ENCODE assay signal across 22 cellular contexts in the genomic region with DNA sequence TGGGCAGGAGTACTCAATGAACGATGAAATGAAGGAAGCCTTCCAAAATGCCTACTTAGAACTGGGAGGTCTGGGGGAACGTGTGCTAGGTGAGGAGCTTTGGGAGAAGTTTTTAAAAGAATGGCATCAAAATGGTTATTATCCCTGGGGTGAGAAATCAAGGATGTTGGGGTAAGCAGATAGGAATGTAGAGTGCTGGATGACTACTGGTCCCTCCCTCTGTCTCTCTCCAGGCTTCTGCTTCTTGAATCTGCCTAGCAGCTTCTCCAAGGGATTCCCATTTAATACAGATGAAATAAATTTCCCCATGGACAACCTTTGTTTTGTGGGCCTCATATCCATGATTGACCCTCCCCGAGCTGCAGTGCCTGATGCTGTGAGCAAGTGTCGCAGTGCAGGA. TPM values are rescaled to one million over a fixed set of nuclear protein-coding genes. Genes with fewer than 3 reads are reported as not detected.
A peak's percentile ranks its signal among the peaks of the same experiment; 100 is the strongest.
DNase-seq lines count a peak whose midpoint lies in the region; ATAC-seq, FAIRE-seq and TF ChIP-seq lines count a peak whose summit lies in the region.
"Had no signal": no experiment of that assay in that cellular context is flagged by ENCODE, and none has a peak within 500 bp of the region (broad histone marks: within the 10 kb centered on the region; RNA-seq: fewer than 3 reads in every experiment).

No MANE protein-coding gene starts in this region.

- H3K4me1 ChIP-seq in astrocyte (ENCODE audit: insufficient read depth, low read length) (peaks cover 7% of the 10 kb centered on the region), keratinocyte (ENCODE audit: control insufficient read depth, extremely low read depth, insufficient read depth, low read length) (peaks cover 8% of the 10 kb centered on the region)
- H3K4me1 ChIP-seq: right atrium auricular region had no signal

- DNase-seq in AG08396 (ENCODE audit: low spot score) (peak; percentile 56), HS-5 (ENCODE audit: low read depth) (peak; percentile 35), astrocyte (ENCODE audit: low read depth) (peak; percentile 36), keratinocyte (ENCODE audit: low read depth, low spot score) (no peak), NCI-H345 (lab: John Stamatoyannopoulos, UW) (no peak), SIG-M5 treated with dmso at 0.1 percent for 504 hours (lab: John Stamatoyannopoulos, UW; ENCODE audit: unreplicated experiment) (no peak), activated gamma-delta T cell (lab: John Stamatoyannopoulos, UW) (no peak)
- DNase-seq: activated CD4-positive, alpha-beta T cell treated with anti-CD3 and anti-CD28 coated beads, Interleukin-2, amount 50 U/mL, for 1 hour; activated naive CD4-positive, alpha-beta T cell treated with anti-CD3 and anti-CD28 coated beads, Interleukin-2, amount 50 U/mL, for 16 hours; activated T-cell treated with anti-CD3 and anti-CD28 coated beads, Interleukin-2, amount 50 U/mL, for 24 hours; heart right ventricle; midbrain; NCI-H1105 treated with DMSO at 0.1 percent for 48 hours; PC-9; stimulated activated naive CD8-positive, alpha-beta T cell treated with anti-CD3 and anti-CD28 coated beads, Interleukin-15, amount 100 ng/mL, for 72 hours had no signal

- H3K9me3 ChIP-seq in astrocyte (ENCODE audit: insufficient read depth, low read depth, low read length) (no peaks in the 10 kb centered on the region), keratinocyte (ENCODE audit: control insufficient read depth, low read depth, low read length) (no peaks in the 10 kb centered on the region)
- H3K9me3 ChIP-seq: heart right ventricle, right atrium auricular region had no signal

- H4K20me1 ChIP-seq in astrocyte (ENCODE audit: insufficient read depth, low read length) (no peaks in the 10 kb centered on the region), keratinocyte (ENCODE audit: control insufficient read depth, extremely low read depth, insufficient read depth, low read length) (no peaks in the 10 kb centered on the region)

- no peaks in the 10 kb centered on the region for H3K79me2 ChIP-seq in astrocyte (ENCODE audit: insufficient read depth, low read length)
- no peaks in the 10 kb centered on the region for H3K79me2 ChIP-seq in keratinocyte (ENCODE audit: control insufficient read depth, insufficient read depth, low read length)

- H3K27ac ChIP-seq in astrocyte (ENCODE audit: low read depth, low read length) (no peak overlapping the region), keratinocyte (ENCODE audit: control insufficient read depth, insufficient read depth, low read length) (no peak overlapping the region)
- H3K27ac ChIP-seq: heart right ventricle, KMS-11, PC-9, right atrium auricular region, SK-N-MC had no signal

- no peak overlapping the region for H3K4me3 Mint-ChIP-seq in astrocyte (ENCODE audit: unreplicated experiment)
- H3K4me3 Mint-ChIP-seq: activated T-cell treated with anti-CD3 and anti-CD28 coated beads, Interleukin-2, amount 50 U/mL, for 24 hours had no signal

- peaks cover 33% of the 10 kb centered on the region for H3K4me1 Mint-ChIP-seq in astrocyte (ENCODE audit: low read depth, unreplicated experiment)

- H3K9me1 ChIP-seq in keratinocyte (ENCODE audit: control insufficient read depth, extremely low read depth, insufficient read depth, low read length), result no peaks in the 10 kb centered on the region

- TF ChIP-seq CTCF in astrocyte (IDR thresholded peaks at IDR 0.05; ENCODE audit: insufficient read depth, low read depth, low read length), result no peak
- no peak for TF ChIP-seq CTCF in keratinocyte (optimal IDR thresholded peaks at IDR 0.05 in 1 of 3, IDR thresholded peaks at IDR 0.05 in 1 of 3, conservative IDR thresholded peaks at IDR 0.05 in 1 of 3; ENCODE audit: extremely low read depth in 1 of 3, insufficient read depth in 2 of 3, low read length in 3 of 3)

- H3K36me3 Mint-ChIP-seq in astrocyte (ENCODE audit: low read depth, unreplicated experiment), result no peaks in the 10 kb centered on the region
- H3K36me3 Mint-ChIP-seq: brain had no signal

- no peak for ATAC-seq in HG02588 (IDR thresholded peaks at IDR 0.05; ENCODE audit: unreplicated experiment)
- ATAC-seq: heart right ventricle; stimulated activated naive CD8-positive, alpha-beta T cell treated with anti-CD3 and anti-CD28 coated beads, Interleukin-15, amount 100 ng/mL, for 72 hours had no signal

- H3K27me3 Mint-ChIP-seq in astrocyte (ENCODE audit: low read depth, unreplicated experiment), result peaks cover 28% of the 10 kb centered on the region
- H3K27me3 Mint-ChIP-seq: brain had no signal

- dilution Hi-C loops in keratinocyte (cut with MboI; ENCODE audit: extremely low pct_ligation_motif_present, low sequenced_read_pairs), result no loop called here

- no peak overlapping the region for H3K4me3 ChIP-seq in astrocyte (ENCODE audit: insufficient read depth, low read depth, low read length)
- H3K4me3 ChIP-seq in keratinocyte (ENCODE audit: control insufficient read depth in 2 of 3, extremely low read depth in 1 of 3, insufficient read depth in 2 of 3, low read depth in 1 of 3, low read length in 3 of 3), result no peak overlapping the region
- H3K4me3 ChIP-seq: heart right ventricle, PC-9, right atrium auricular region, SK-N-MC had no signal

- H3K36me3 ChIP-seq in astrocyte (ENCODE audit: insufficient read depth, low read length) (no peaks in the 10 kb centered on the region), keratinocyte (ENCODE audit: control insufficient read depth in 2 of 2, extremely low read depth in 1 of 2, insufficient read depth in 2 of 2, low read length in 2 of 2) (no peaks in the 10 kb centered on the region)
- H3K36me3 ChIP-seq: heart right ventricle, right atrium auricular region had no signal

- peaks cover 7% of the 10 kb centered on the region for H3K27me3 ChIP-seq in astrocyte (ENCODE audit: insufficient read depth, low read length)
- H3K27me3 ChIP-seq in keratinocyte (ENCODE audit: control insufficient read depth, extremely low read depth, insufficient read depth, low read length), result peaks cover 2% of the 10 kb centered on the region
- H3K27me3 ChIP-seq: right atrium auricular region had no signal

- H2AFZ ChIP-seq in astrocyte (ENCODE audit: low read depth, low read length) (no peak overlapping the region), keratinocyte (ENCODE audit: control insufficient read depth, low read length) (no peak overlapping the region)
- H2AFZ ChIP-seq: PC-9 had no signal

- H3K4me2 ChIP-seq in astrocyte (ENCODE audit: low read length) (peak overlapping the region; percentile 31), keratinocyte (ENCODE audit: control insufficient read depth, extremely low read depth, insufficient read depth, low read depth, low read length) (no peak overlapping the region)
- H3K4me2 ChIP-seq: KMS-11, PC-9 had no signal

- no peak overlapping the region for H3K27ac Mint-ChIP-seq in astrocyte (ENCODE audit: unreplicated experiment)
- H3K27ac Mint-ChIP-seq: activated T-cell treated with anti-CD3 and anti-CD28 coated beads, Interleukin-2, amount 50 U/mL, for 24 hours had no signal

- peak; percentile 54 for FAIRE-seq in astrocyte (lab: Jason Lieb, UNC)
- FAIRE-seq in keratinocyte (lab: Jason Lieb, UNC), result peak; percentile 48

- H3K9ac ChIP-seq in astrocyte (ENCODE audit: low read length) (no peak overlapping the region), keratinocyte (ENCODE audit: control insufficient read depth, extremely low read depth, insufficient read depth, low read length) (no peak overlapping the region)
- H3K9ac ChIP-seq: KMS-11 had no signal

- H3K9me3 Mint-ChIP-seq in astrocyte (ENCODE audit: unreplicated experiment), result no peaks in the 10 kb centered on the region
- H3K9me3 Mint-ChIP-seq: activated T-cell treated with anti-CD3 and anti-CD28 coated beads, Interleukin-2, amount 50 U/mL, for 24 hours; stimulated activated naive CD8-positive, alpha-beta T cell treated with anti-CD3 and anti-CD28 coated beads, Interleukin-15, amount 100 ng/mL, for 72 hours had no signal

RNA-seq across cellular contexts. Expression of gene CASQ1, which starts 19.0 kb away (rescaled TPM):
- 1.7 and 2.1 TPM in 2 replicates for total RNA-seq in astrocyte
- polyA plus RNA-seq in keratinocyte, result not detected in 3 replicates
- not detected for polyA plus RNA-seq in keratinocyte (2011; ENCODE audit: low read depth)
- polyA plus RNA-seq in keratinocyte (2011; cell fraction: cytosol; rRNA removed), result not detected in 2 replicates
- not detected in 2 replicates for polyA plus RNA-seq in keratinocyte (2011; cell fraction: nucleus; rRNA removed)
- not detected in 2 replicates for polyA plus RNA-seq in keratinocyte (2012; ENCODE audit: low replicate concordance)
- not detected in 3 replicates for polyA minus RNA-seq in keratinocyte
- not detected for polyA minus RNA-seq in keratinocyte (2011; cell fraction: cytosol; rRNA and poly(A)+ RNA removed)
- polyA minus RNA-seq in keratinocyte (2011; cell fraction: nucleus; rRNA and poly(A)+ RNA removed), result not detected in 2 replicates
- total RNA-seq: Daoy, epithelial cell of proximal tubule, PC-9 had no signal

RNA-seq across cellular contexts. Expression of gene ATP1A4, which starts 19.9 kb away (rescaled TPM):
- not detected in 2 replicates for total RNA-seq in astrocyte
- not detected in 3 replicates for polyA plus RNA-seq in keratinocyte
- polyA plus RNA-seq in keratinocyte (2011; ENCODE audit: low read depth), result not detected
- polyA plus RNA-seq in keratinocyte (2011; cell fraction: cytosol; rRNA removed), result not detected in 2 replicates
- polyA plus RNA-seq in keratinocyte (2011; cell fraction: nucleus; rRNA removed), result not detected in 2 replicates
- not detected in 2 replicates for polyA plus RNA-seq in keratinocyte (2012; ENCODE audit: low replicate concordance)
- polyA minus RNA-seq in keratinocyte, result not detected in 3 replicates
- polyA minus RNA-seq in keratinocyte (2011; cell fraction: cytosol; rRNA and poly(A)+ RNA removed), result not detected
- not detected in 2 replicates for polyA minus RNA-seq in keratinocyte (2011; cell fraction: nucleus; rRNA and poly(A)+ RNA removed)
- total RNA-seq: Daoy, epithelial cell of proximal tubule, PC-9, right atrium auricular region had no signal

RNA-seq across cellular contexts. Expression of gene PEA15, which starts 33.8 kb away (rescaled TPM):
- total RNA-seq in astrocyte, result 374 and 470 TPM in 2 replicates
- polyA plus RNA-seq in keratinocyte, result 367 to 495 TPM (median 484 TPM) in 3 replicates
- polyA plus RNA-seq in keratinocyte (2011; ENCODE audit: low read depth), result 90.8 TPM
- polyA plus RNA-seq in keratinocyte (2011; cell fraction: cytosol; rRNA removed), result 623 and 722 TPM in 2 replicates
- 225 and 245 TPM in 2 replicates for polyA plus RNA-seq in keratinocyte (2011; cell fraction: nucleus; rRNA removed)
- polyA plus RNA-seq in keratinocyte (2012; ENCODE audit: low replicate concordance), result 224 and 276 TPM in 2 replicates
- 189 to 259 TPM (median 255 TPM) in 3 replicates for polyA minus RNA-seq in keratinocyte
- polyA minus RNA-seq in keratinocyte (2011; cell fraction: cytosol; rRNA and poly(A)+ RNA removed), result 122 TPM
- 38.1 and 62.9 TPM in 2 replicates for polyA minus RNA-seq in keratinocyte (2011; cell fraction: nucleus; rRNA and poly(A)+ RNA removed)

RNA-seq across cellular contexts. Expression of gene ATP1A2, which starts 55.8 kb away (rescaled TPM):
- 2.5 and 3.5 TPM in 2 replicates for total RNA-seq in astrocyte
- 0.01 to 0.06 TPM in 2 of 3 replicates, not detected in the other for polyA plus RNA-seq in keratinocyte
- 0.22 TPM for polyA plus RNA-seq in keratinocyte (2011; ENCODE audit: low read depth)
- polyA plus RNA-seq in keratinocyte (2011; cell fraction: cytosol; rRNA removed), result not detected in 2 replicates
- 0.06 and 0.19 TPM in 2 replicates for polyA plus RNA-seq in keratinocyte (2011; cell fraction: nucleus; rRNA removed)
- 0.37 TPM in 1 of 2 replicates, not detected in the other for polyA plus RNA-seq in keratinocyte (2012; ENCODE audit: low replicate concordance)
- polyA minus RNA-seq in keratinocyte, result not detected in 3 replicates
- not detected for polyA minus RNA-seq in keratinocyte (2011; cell fraction: cytosol; rRNA and poly(A)+ RNA removed)
- not detected in 2 replicates for polyA minus RNA-seq in keratinocyte (2011; cell fraction: nucleus; rRNA and poly(A)+ RNA removed)
- total RNA-seq: Daoy, epithelial cell of proximal tubule had no signal

Comparison
In these comparisons a context has a peak if more than half of its experiments do, and no peak if none do; other contexts are left out.
1. DNase-seq: peak in AG08396 (single experiment), HS-5 (single experiment) and astrocyte (single experiment); none in keratinocyte (single experiment), NCI-H345 (single experiment), SIG-M5 treated with dmso at 0.1 percent for 504 hours (single experiment) and activated gamma-delta T cell (single experiment).